ENCODE assay signal across 13 cellular contexts in genomic region chr1:100989306-100990077, GRCh38. TPM values are rescaled to one million over a fixed set of nuclear protein-coding genes. Genes with fewer than 3 reads are reported as not detected.
DNase-seq lines count a peak whose midpoint lies in the region; ATAC-seq and TF ChIP-seq lines count a peak whose summit lies in the region.
"Had no signal": no experiment of that assay in that cellular context is flagged by ENCODE, and none has a peak within 500 bp of the region (broad histone marks: within the 10 kb centered on the region; RNA-seq: fewer than 3 reads in every experiment).

No MANE protein-coding gene starts in this region.

- 61% methylated on average over 2 of the region's 2 CpGs for WGBS in SK-N-SH (ENCODE audit: low lambda C conversion rate)

- 0 out of 2 replicates have a peak overlapping the region, but pooled peaks have one; percentile 5 for H3K4me2 ChIP-seq in SK-N-SH

- ATAC-seq in GM19467 (IDR thresholded peaks at IDR 0.05; ENCODE audit: unreplicated experiment), result no peak
- ATAC-seq: activated CD4-positive, alpha-beta T cell treated with anti-CD3 and anti-CD28 coated beads for 36 hours had no signal

- H3K79me2 ChIP-seq in SK-N-SH (ENCODE audit: insufficient read depth), result no peaks in the 10 kb centered on the region

- H3K4me1 ChIP-seq in SK-N-SH (ENCODE audit: control insufficient read depth in 1 of 2, insufficient read depth in 2 of 2, low read depth in 1 of 2, low read length in 1 of 2), result peaks cover 0 to 10% of the 10 kb centered on the region in 2 experiments; a peak in 3 of 4 replicates
- H3K4me1 ChIP-seq: Caco-2 had no signal

- H3K9me2 ChIP-seq in SK-N-SH, result no peaks in the 10 kb centered on the region

- H2AFZ ChIP-seq in SK-N-SH (ENCODE audit: low read depth), result no peak overlapping the region

- CTCF ChIA-PET in SK-N-SH (lab: Yijun Ruan, JAX), result interaction anchor here (0.9 kb wide), 1 partner anchor 1462 kb away, joined by 3 read pairs; no protein-coding TSS in a partner anchor

- H3K4me3 ChIP-seq in SK-N-SH (ENCODE audit: low read depth in 2 of 2, low read length in 1 of 2) (no peak overlapping the region), MG63 (no peak overlapping the region)
- H3K4me3 ChIP-seq: dorsolateral prefrontal cortex had no signal

- peaks cover 21 to 32% of the 10 kb centered on the region in 2 experiments for H3K36me3 ChIP-seq in SK-N-SH (replicated peaks in 1 of 2; ENCODE audit: control insufficient read depth in 1 of 2, insufficient read depth in 2 of 2, low read length in 1 of 2)
- H3K36me3 ChIP-seq in MG63, result peaks cover 30% of the 10 kb centered on the region

- peak; percentile 16 to 55; a peak in 1 of 4 replicates for TF ChIP-seq EP300 in SK-N-SH (IDR thresholded peaks at IDR 0.05; ENCODE audit: borderline replicate concordance in 1 of 2, low read depth in 1 of 2, low read length in 1 of 2)

- H3K27me3 ChIP-seq in SK-N-SH (ENCODE audit: insufficient read depth) (no peaks in the 10 kb centered on the region), MG63 (no peaks in the 10 kb centered on the region)
- H3K27me3 ChIP-seq: dorsolateral prefrontal cortex had no signal

- no peak overlapping the region for H3K9ac ChIP-seq in SK-N-SH

- POLR2A ChIA-PET in SK-N-SH (lab: Yijun Ruan, JAX), result no interaction called here

- H3F3A ChIP-seq in SK-N-SH (replicated peaks; ENCODE audit: insufficient read depth), result peaks cover 16% of the 10 kb centered on the region

- TF ChIP-seq RAD21 in SK-N-SH (IDR thresholded peaks at IDR 0.05; ENCODE audit: low read length), result no peak

- no peak for TF ChIP-seq CTCF in SK-N-SH (IDR thresholded peaks at IDR 0.05)

- H3K27ac ChIP-seq in SK-N-SH (ENCODE audit: low read depth in 2 of 2, low read length in 1 of 2), result peak overlapping the region; percentile 57 to 64; a peak in 3 of 4 replicates
- H3K27ac ChIP-seq: dorsolateral prefrontal cortex had no signal

- H3K9me3 ChIP-seq in SK-N-SH, result no peaks in the 10 kb centered on the region
- H3K9me3 ChIP-seq in MG63, result no peaks in the 10 kb centered on the region
- H3K9me3 ChIP-seq: Caco-2 had no signal

- no peaks in the 10 kb centered on the region for H4K20me1 ChIP-seq in SK-N-SH (ENCODE audit: insufficient read depth)

- DNase-seq in ELR (ENCODE audit: low read depth) (peak; percentile 90), SK-N-SH (no peak), fibroblast of gingiva (ENCODE audit: low read depth) (peak; percentile 87), non-pigmented ciliary epithelial cell (ENCODE audit: low read depth) (peak; percentile 61), MG63 (no peak), mucosa of gallbladder (ENCODE audit: low spot score) (no peak)
- DNase-seq in activated naive CD4-positive, alpha-beta T cell treated with Interleukin-2 at 50 U/mL for 16 hours, result no peak
- DNase-seq: activated CD4-positive, alpha-beta T cell treated with anti-CD3 and anti-CD28 coated beads for 36 hours; Caco-2; dorsolateral prefrontal cortex; NCI-H1092 treated with DMSO at 0.1 percent for 48 hours; NCI-H524 had no signal

TF ChIP-seq in SK-N-SH, 30 proteins besides CTCF, POLR2A, EP300 and RAD21:
- peak; percentile 80 for TF ChIP-seq PBX3 (IDR thresholded peaks at IDR 0.05)
- TF ChIP-seq FOSL2 (IDR thresholded peaks at IDR 0.05; ENCODE audit: borderline replicate concordance, low read depth), result peak; percentile 62; the same call in 1 of the 2 replicates
- peak; percentile 66 for TF ChIP-seq JUND (IDR thresholded peaks at IDR 0.05)
- peak; percentile 82 for TF ChIP-seq NFIC (IDR thresholded peaks at IDR 0.05; ENCODE audit: borderline replicate concordance)
- no peak for TF ChIP-seq YY1 (IDR thresholded peaks at IDR 0.05; ENCODE audit: low read depth)
- peak; percentile 93 for TF ChIP-seq TCF12 (IDR thresholded peaks at IDR 0.05)
- 0 out of 2 replicates have a peak, but pooled peaks have one; percentile 38 for TF ChIP-seq TEAD4 (IDR thresholded peaks at IDR 0.05; ENCODE audit: borderline replicate concordance, insufficient read depth)
- TF ChIP-seq GABPA (IDR thresholded peaks at IDR 0.05; ENCODE audit: low read depth), result no peak
- no peak for TF ChIP-seq FOXM1 (IDR thresholded peaks at IDR 0.05; ENCODE audit: low read depth)
- TF ChIP-seq, protein P1, sequence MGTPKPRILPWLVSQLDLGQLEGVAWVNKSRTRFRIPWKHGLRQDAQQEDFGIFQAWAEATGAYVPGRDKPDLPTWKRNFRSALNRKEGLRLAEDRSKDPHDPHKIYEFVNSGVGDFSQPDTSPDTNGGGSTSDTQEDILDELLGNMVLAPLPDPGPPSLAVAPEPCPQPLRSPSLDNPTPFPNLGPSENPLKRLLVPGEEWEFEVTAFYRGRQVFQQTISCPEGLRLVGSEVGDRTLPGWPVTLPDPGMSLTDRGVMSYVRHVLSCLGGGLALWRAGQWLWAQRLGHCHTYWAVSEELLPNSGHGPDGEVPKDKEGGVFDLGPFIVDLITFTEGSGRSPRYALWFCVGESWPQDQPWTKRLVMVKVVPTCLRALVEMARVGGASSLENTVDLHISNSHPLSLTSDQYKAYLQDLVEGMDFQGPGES (IDR thresholded peaks at IDR 0.05; ENCODE audit: low read depth, low read length), result no peak

RNA-seq across cellular contexts. Expression of gene DPH5, which starts 36.1 kb away (rescaled TPM):
- 36.6 and 50.2 TPM in 2 replicates for polyA plus RNA-seq in SK-N-SH (2012; rRNA removed)
- 59.0 and 66.6 TPM in 2 replicates for polyA plus RNA-seq in SK-N-SH (2012; cell fraction: cytosol; rRNA removed)
- 19.0 and 31.1 TPM in 2 replicates for polyA plus RNA-seq in SK-N-SH (2012; cell fraction: nucleus; rRNA removed)
- total RNA-seq in MG63 (2014; rRNA removed; shearing (Covaris generic); ENCODE audit: low replicate concordance), result 49.7 and 54.9 TPM in 2 replicates
- 25.6 TPM for total RNA-seq in mucosa of gallbladder

Comparison
In these comparisons a context has a peak if more than half of its experiments do, and no peak if none do; other contexts are left out.
1. DNase-seq: peak in ELR (single experiment), fibroblast of gingiva (single experiment) and non-pigmented ciliary epithelial cell (single experiment); none in SK-N-SH (single experiment), MG63 (single experiment), activated naive CD4-positive, alpha-beta T cell treated with Interleukin-2 at 50 U/mL for 16 hours (single experiment) and mucosa of gallbladder (single experiment).